In genomic region chr2:171574149-171574795, GRCh38 we compare ENCODE assay signal across 8 cellular contexts. TPM values are rescaled to one million over a fixed set of nuclear protein-coding genes. Genes with fewer than 3 reads are reported as not detected.
DNase-seq lines count a peak whose midpoint lies in the region; ATAC-seq and TF ChIP-seq lines count a peak whose summit lies in the region.

No MANE protein-coding gene starts in this region.

- no peak overlapping the region for H3K9ac ChIP-seq in neural progenitor cell

- H3K27me3 Mint-ChIP-seq in activated T-cell treated with anti-CD3 and anti-CD28 coated beads, Interleukin-2, amount 50 U/mL, for 4 hours (ENCODE audit: low read depth): no peaks in the 10 kb centered on the region
- H3K27me3 Mint-ChIP-seq in neural progenitor cell (ENCODE audit: insufficient read depth, low read depth): peaks cover 5% of the 10 kb centered on the region
- no peaks in the 10 kb centered on the region for H3K27me3 Mint-ChIP-seq in stimulated activated naive CD8-positive, alpha-beta T cell treated with anti-CD3 and anti-CD28 coated beads, Interleukin-15, amount 100 ng/mL, for 72 hours

- H3F3A ChIP-seq in PC-9 (ENCODE audit: insufficient read depth, low read depth): no peaks in the 10 kb centered on the region
- H3F3A ChIP-seq in neural progenitor cell (ENCODE audit: low read depth): no peaks in the 10 kb centered on the region

- H3K4me1 ChIP-seq in PC-9 (replicated peaks; ENCODE audit: insufficient read depth): no peaks in the 10 kb centered on the region
- no peaks in the 10 kb centered on the region for H3K4me1 ChIP-seq in neural progenitor cell

- no peak overlapping the region for H3K27ac Mint-ChIP-seq in neural progenitor cell
- peak overlapping the region in 1 of 2 donors; percentile 34 for H3K27ac Mint-ChIP-seq in stimulated activated naive CD8-positive, alpha-beta T cell treated with anti-CD3 and anti-CD28 coated beads, Interleukin-15, amount 100 ng/mL, for 72 hours

- H4K20me1 ChIP-seq in PC-9 (ENCODE audit: insufficient read depth) (no peaks in the 10 kb centered on the region), neural progenitor cell (ENCODE audit: low read depth) (no peaks in the 10 kb centered on the region)

- H3K79me2 ChIP-seq in PC-9 (ENCODE audit: low read depth) (no peaks in the 10 kb centered on the region), neural progenitor cell (ENCODE audit: low read depth) (no peaks in the 10 kb centered on the region)

- intact Hi-C loops in PC-9 (cut with micrococcal nuclease; ENCODE audit: unreplicated experiment): loop anchor here (2.0 to 10.0 kb wide), 4 partner anchors 529 to 1128 kb away; partner anchors contain the start of gene DLX2

- H3K4me3 Mint-ChIP-seq in activated T-cell treated with anti-CD3 and anti-CD28 coated beads, Interleukin-2, amount 50 U/mL, for 4 hours: peak overlapping the region; percentile 13
- H3K4me3 Mint-ChIP-seq in neural progenitor cell: no peak overlapping the region
- H3K4me3 Mint-ChIP-seq in stimulated activated naive CD8-positive, alpha-beta T cell treated with anti-CD3 and anti-CD28 coated beads, Interleukin-15, amount 100 ng/mL, for 72 hours: no peak overlapping the region

- H3K4me3 ChIP-seq in PC-9 (no peak overlapping the region), fibroblast of mammary gland (ENCODE audit: control insufficient read depth, low read depth, low read length) (no peak overlapping the region), neural progenitor cell (no peak overlapping the region)

- H3K9me2 ChIP-seq in PC-9 (ENCODE audit: insufficient read depth): no peaks in the 10 kb centered on the region

- no peaks in the 10 kb centered on the region for H3K36me3 Mint-ChIP-seq in activated T-cell treated with anti-CD3 and anti-CD28 coated beads, Interleukin-2, amount 50 U/mL, for 4 hours (ENCODE audit: insufficient read depth)
- H3K36me3 Mint-ChIP-seq in neural progenitor cell: no peaks in the 10 kb centered on the region

- DNase-seq in COR-L47 (lab: John Stamatoyannopoulos, UW) (peak; percentile 71), HS-5 (ENCODE audit: low read depth) (peak; percentile 51), PC-9 (peak; percentile 55 to 86), fibroblast of mammary gland (ENCODE audit: low read depth) (peak; percentile 66), neural progenitor cell (ENCODE audit: low spot score) (peak; percentile 83)
- DNase-seq in activated T-cell treated with anti-CD3 and anti-CD28 coated beads, Interleukin-2, amount 50 U/mL, for 4 hours: peak; percentile 76
- DNase-seq in stimulated activated naive CD8-positive, alpha-beta T cell treated with anti-CD3 and anti-CD28 coated beads, Interleukin-15, amount 100 ng/mL, for 72 hours: peak; percentile 81 to 85

- H3K9me3 Mint-ChIP-seq in activated T-cell treated with anti-CD3 and anti-CD28 coated beads, Interleukin-2, amount 50 U/mL, for 4 hours: no peaks in the 10 kb centered on the region
- no peaks in the 10 kb centered on the region for H3K9me3 Mint-ChIP-seq in neural progenitor cell
- no peaks in the 10 kb centered on the region for H3K9me3 Mint-ChIP-seq in stimulated activated naive CD8-positive, alpha-beta T cell treated with anti-CD3 and anti-CD28 coated beads, Interleukin-15, amount 100 ng/mL, for 72 hours

- peak overlapping the region; percentile 74; the same call in 1 of the 2 replicates for H2AFZ ChIP-seq in PC-9
- peak overlapping the region; percentile 85 for H2AFZ ChIP-seq in neural progenitor cell (replicated peaks)

- H3K27ac ChIP-seq in PC-9 (no peak overlapping the region), neural progenitor cell (no peak overlapping the region)

- H3K9me3 ChIP-seq in PC-9 (ENCODE audit: insufficient read depth, low read depth) (no peaks in the 10 kb centered on the region), neural progenitor cell (ENCODE audit: low read depth) (no peaks in the 10 kb centered on the region)

- TF ChIP-seq CTCF in PC-9 (conservative IDR thresholded peaks at IDR 0.05): peak; percentile 98
- TF ChIP-seq CTCF in fibroblast of mammary gland (conservative IDR thresholded peaks at IDR 0.05; ENCODE audit: control insufficient read depth, insufficient read depth, low read depth, low read length): peak; percentile 91
- peak; percentile 93 for TF ChIP-seq CTCF in neural progenitor cell (IDR thresholded peaks at IDR 0.05)

- ATAC-seq in GM19467 (IDR thresholded peaks at IDR 0.05; ENCODE audit: unreplicated experiment): peak; percentile 90
- ATAC-seq in activated T-cell treated with anti-CD3 and anti-CD28 coated beads, Interleukin-2, amount 50 U/mL, for 4 hours: peak; percentile 96 to 97
- peak; percentile 96 for ATAC-seq in stimulated activated naive CD8-positive, alpha-beta T cell treated with anti-CD3 and anti-CD28 coated beads, Interleukin-15, amount 100 ng/mL, for 72 hours

- BruUV-seq in PC-9 (replicated peaks; lab: Mats Ljungman, UMichigan): no TSS peak

- POLR2A ChIA-PET in PC-9 (lab: Charles Lee; ENCODE audit: unreplicated experiment): interaction anchor here (0.5 kb wide), 1 partner anchor 926 kb away, joined by 6 read pairs; no protein-coding TSS in a partner anchor

- H3K4me2 ChIP-seq in PC-9 (peak overlapping the region; percentile 36), neural progenitor cell (no peak overlapping the region)

- CTCF ChIA-PET in PC-9 (lab: Charles Lee): interaction anchor here (1.0 kb wide), 1 partner anchor 132 kb away, joined by 4 read pairs; no protein-coding TSS in a partner anchor

- peaks cover 4% of the 10 kb centered on the region for H3K4me1 Mint-ChIP-seq in activated T-cell treated with anti-CD3 and anti-CD28 coated beads, Interleukin-2, amount 50 U/mL, for 4 hours (ENCODE audit: low read depth)
- peaks cover 4% of the 10 kb centered on the region for H3K4me1 Mint-ChIP-seq in neural progenitor cell
- H3K4me1 Mint-ChIP-seq in stimulated activated naive CD8-positive, alpha-beta T cell treated with anti-CD3 and anti-CD28 coated beads, Interleukin-15, amount 100 ng/mL, for 72 hours: peaks cover 5% of the 10 kb centered on the region

- H3K36me3 ChIP-seq in PC-9 (ENCODE audit: low read depth) (no peaks in the 10 kb centered on the region), neural progenitor cell (no peaks in the 10 kb centered on the region)

- H3K27me3 ChIP-seq in PC-9 (ENCODE audit: insufficient read depth, low read depth) (no peaks in the 10 kb centered on the region), neural progenitor cell (peaks cover 17% of the 10 kb centered on the region)

RNA-seq across cellular contexts. Expression of gene CYBRD1, which starts 52.0 kb away (rescaled TPM):
- total RNA-seq in PC-9 (2021) (125 and 132 TPM in 2 replicates), neural progenitor cell (ENCODE audit: low replicate concordance) (5.8 and 11.1 TPM in 2 replicates)
- total RNA-seq in activated T-cell treated with anti-CD3 and anti-CD28 coated beads, Interleukin-2, amount 50 U/mL, for 4 hours: 1 to 10 TPM in 1 of 3 donors, under 1 TPM in 2; 0.13 to 1.6 (median 0.63) TPM

Comparison
In these comparisons a context has a peak if more than half of its experiments do, and no peak if none do; other contexts are left out.
1. RNA of gene CYBRD1, which starts 52.0 kb away (total RNA-seq): 125 to 132 TPM in PC-9; 5.8 to 11.1 TPM in neural progenitor cell and 0.13 to 1.6 TPM in activated T-cell treated with anti-CD3 and anti-CD28 coated beads, Interleukin-2, amount 50 U/mL, for 4 hours; every median in the first group is over 10 times any median in the second.
2. Peak in every context shown above with its lines, with median percentiles within 50 percentile points of each other: DNase-seq, ATAC-seq and CTCF ChIP-seq.